ENCODE assay signal across 39 cellular contexts in the genomic region with DNA sequence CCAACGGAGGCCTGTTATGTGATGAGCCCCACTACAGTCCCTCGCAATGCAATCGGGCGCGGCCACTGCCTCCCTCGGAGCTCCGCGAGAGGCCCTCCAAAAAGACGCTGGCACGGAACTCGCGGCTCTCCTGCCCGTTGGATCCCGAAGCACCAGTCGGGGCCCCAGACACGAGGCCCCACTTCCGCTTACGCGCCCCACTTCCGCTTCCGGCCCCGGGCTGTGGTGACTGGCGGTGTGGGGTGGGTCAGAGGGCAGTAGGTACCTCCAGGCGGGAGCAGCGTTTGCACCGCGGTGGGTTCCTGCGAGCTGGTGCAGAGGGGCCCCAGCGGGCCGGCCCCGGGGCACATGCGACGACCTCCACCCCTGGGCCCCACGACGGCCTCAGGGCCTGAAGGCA. TPM values are rescaled to one million over a fixed set of nuclear protein-coding genes. Genes with fewer than 3 reads are reported as not detected.
"Had no signal": no experiment of that assay in that cellular context is flagged by ENCODE, and none has a peak within 500 bp of the region (broad histone marks: within the 10 kb centered on the region; RNA-seq: fewer than 3 reads in every experiment).

TOPAZ1 (plus strand) TSS at position 181 of the 400 bp plus-strand sequence; CDS start at position 349, 168 bp downstream.

- H3K9me3 ChIP-seq: body of pancreas, breast epithelium, Peyer's patch had no signal

- H3K4me1 ChIP-seq: body of pancreas, breast epithelium, Peyer's patch had no signal

- DNase-seq: activated B cell treated with CpG ODN at 0.5 μM for 24 hours; activated CD4-positive, alpha-beta memory T cell treated with anti-CD3 and anti-CD28 coated beads for 36 hours; activated CD4-positive, alpha-beta T cell treated with anti-CD3 and anti-CD28 coated beads for 4 hours; activated CD4-positive, alpha-beta T cell treated with anti-CD3 and anti-CD28 coated beads, Interleukin-2, amount 50 U/mL, for 1 hour; activated CD4-positive, CD25-positive, alpha-beta regulatory T cell treated with anti-CD3 and anti-CD28 coated beads, Interleukin-2, amount 50 U/mL, for 72 hours; activated CD8-positive, alpha-beta memory T cell treated with anti-CD3 and anti-CD28 coated beads, Interleukin-2, amount 50 U/mL, for 4 hours; activated effector memory CD4-positive, alpha-beta T cell treated with Interleukin-2 at 50 U/mL for 16 hours; activated naive CD4-positive, alpha-beta T cell treated with Interleukin-2 at 50 U/mL for 16 hours; activated naive CD8-positive, alpha-beta T cell treated with anti-CD3 and anti-CD28 coated beads, Interleukin-2, amount 10 ng/mL, durations not matched to agents 7 days and 5 days; activated T-cell treated with anti-CD3 and anti-CD28 coated beads for 4 hours; activated T-cell treated with anti-CD3 and anti-CD28 coated beads, Interleukin-2, amount 50 U/mL, for 4 hours; body of pancreas; KG1; MM.1S; MV-4-11; NCI-H1092; NCI-H1436 treated with DMSO at 0.1 percent for 48 hours; NCI-H1694 treated with DMSO at 0.1 percent for 48 hours; NCI-H2029; NCI-H2107; NCI-H2171; NCI-H510A; NCI-H526; NCI-H748 treated with DMSO at 0.1 percent for 48 hours; NK-92 treated with Interleukin-12 subunit alpha and Interleukin-12 subunit beta, amount 100 ng/mL, for 24 hours; PC-3; Peyer's patch; RPMI8226; SW 1271; T-helper 2 cell; T-helper 9 cell had no signal

- H3K9me3 Mint-ChIP-seq: activated B cell treated with CpG ODN at 0.5 μM for 24 hours; activated CD4-positive, alpha-beta memory T cell treated with anti-CD3 and anti-CD28 coated beads for 36 hours; activated naive CD4-positive, alpha-beta T cell treated with anti-CD3 and anti-CD28 coated beads, Interleukin-2, amount 50 U/mL, for 24 hours; activated T-cell treated with anti-CD3 and anti-CD28 coated beads, Interleukin-2, amount 50 U/mL, for 4 hours had no signal

- H3K36me3 Mint-ChIP-seq: activated CD4-positive, alpha-beta memory T cell treated with anti-CD3 and anti-CD28 coated beads for 36 hours; activated naive CD4-positive, alpha-beta T cell treated with anti-CD3 and anti-CD28 coated beads, Interleukin-2, amount 50 U/mL, for 24 hours; activated naive CD8-positive, alpha-beta T cell treated with anti-CD3 and anti-CD28 coated beads, Interleukin-2, amount 10 ng/mL, durations not matched to agents 7 days and 5 days had no signal

- H3K4me1 Mint-ChIP-seq: activated B cell treated with CpG ODN at 0.5 μM for 24 hours; activated naive CD4-positive, alpha-beta T cell treated with anti-CD3 and anti-CD28 coated beads, Interleukin-2, amount 50 U/mL, for 24 hours; activated naive CD8-positive, alpha-beta T cell treated with anti-CD3 and anti-CD28 coated beads, Interleukin-2, amount 10 ng/mL, durations not matched to agents 7 days and 5 days had no signal

- H3K27ac ChIP-seq: body of pancreas, breast epithelium, Peyer's patch, VCaP had no signal

- H3K4me3 ChIP-seq: body of pancreas, breast epithelium, Peyer's patch had no signal

- H3K4me3 Mint-ChIP-seq: activated B cell treated with CpG ODN at 0.5 μM for 24 hours; activated CD4-positive, alpha-beta memory T cell treated with anti-CD3 and anti-CD28 coated beads for 36 hours; activated naive CD4-positive, alpha-beta T cell treated with anti-CD3 and anti-CD28 coated beads, Interleukin-2, amount 50 U/mL, for 24 hours; activated naive CD8-positive, alpha-beta T cell treated with anti-CD3 and anti-CD28 coated beads, Interleukin-2, amount 10 ng/mL, durations not matched to agents 7 days and 5 days; activated T-cell treated with anti-CD3 and anti-CD28 coated beads, Interleukin-2, amount 50 U/mL, for 4 hours had no signal

- H3K36me3 ChIP-seq: breast epithelium, Peyer's patch had no signal

- H3K27me3 ChIP-seq: body of pancreas, breast epithelium, Peyer's patch had no signal

- ATAC-seq: activated T-cell treated with anti-CD3 and anti-CD28 coated beads, Interleukin-2, amount 50 U/mL, for 4 hours; body of pancreas; PC-3; Right ventricle myocardium inferior had no signal

- H3K27ac Mint-ChIP-seq: activated B cell treated with CpG ODN at 0.5 μM for 24 hours; activated CD4-positive, alpha-beta memory T cell treated with anti-CD3 and anti-CD28 coated beads for 36 hours; activated naive CD4-positive, alpha-beta T cell treated with anti-CD3 and anti-CD28 coated beads, Interleukin-2, amount 50 U/mL, for 24 hours; activated naive CD8-positive, alpha-beta T cell treated with anti-CD3 and anti-CD28 coated beads, Interleukin-2, amount 10 ng/mL, durations not matched to agents 7 days and 5 days had no signal

RNA-seq across cellular contexts. Expression of gene TOPAZ1, which starts in this region (rescaled TPM):
- total RNA-seq: activated B cell treated with CpG ODN at 0.5 μM for 24 hours; activated CD4-positive, alpha-beta memory T cell treated with anti-CD3 and anti-CD28 coated beads for 36 hours; activated naive CD8-positive, alpha-beta T cell treated with anti-CD3 and anti-CD28 coated beads, Interleukin-2, amount 10 ng/mL, durations not matched to agents 7 days and 5 days; activated T-cell treated with anti-CD3 and anti-CD28 coated beads, Interleukin-2, amount 50 U/mL, for 4 hours; astrocyte; body of pancreas; breast epithelium; cardiac septum; LHCN-M2; PC-3; Peyer's patch; Right ventricle myocardium inferior had no signal
- polyA plus RNA-seq: adipose tissue had no signal
